ENCODE assay signal across 19 cellular contexts in genomic region chr10:71877818-71878217, GRCh38.
"Had no signal": no experiment of that assay in that cellular context is flagged by ENCODE, and none has a peak within 500 bp of the region (broad histone marks: within the 10 kb centered on the region; RNA-seq: fewer than 3 reads in every experiment).

No MANE protein-coding gene starts in this region.

- H3K27ac Mint-ChIP-seq: activated CD4-positive, alpha-beta memory T cell treated with anti-CD3 and anti-CD28 coated beads, Interleukin-2, amount 10 ng/mL, durations not matched to agents 7 days and 5 days; activated T-cell treated with anti-CD3 and anti-CD28 coated beads, Interleukin-2, amount 50 U/mL, for 72 hours; type B pancreatic cell had no signal

- H3K27ac ChIP-seq: body of pancreas, gastroesophageal sphincter, lower lobe of right lung, prostate gland had no signal

- H3K27me3 Mint-ChIP-seq: type B pancreatic cell had no signal

- H3K27me3 ChIP-seq: body of pancreas, gastroesophageal sphincter, heart right ventricle had no signal

- H3K9me3 ChIP-seq: body of pancreas, gastroesophageal sphincter, heart right ventricle, lower lobe of right lung, prostate gland had no signal

- DNase-seq: activated CD4-positive, alpha-beta memory T cell treated with anti-CD3 and anti-CD28 coated beads, Interleukin-2, amount 10 ng/mL, durations not matched to agents 7 days and 5 days; activated CD4-positive, CD25-positive, alpha-beta regulatory T cell treated with anti-CD3 and anti-CD28 coated beads, Interleukin-2, amount 50 U/mL, for 72 hours; activated CD8-positive, alpha-beta memory T cell treated with anti-CD3 and anti-CD28 coated beads, Interleukin-2, amount 50 U/mL, for 48 hours; activated gamma-delta T cell treated with Interleukin-2 at 50 U/mL for 16 hours; activated T-cell treated with anti-CD3 and anti-CD28 coated beads, Interleukin-2, amount 50 U/mL, for 72 hours; body of pancreas; caudate nucleus; heart right ventricle; left colon; lower lobe of right lung; right cardiac atrium; small intestine; stimulated activated CD4-positive, alpha-beta T cell treated with anti-CD3 and anti-CD28 coated beads, Interleukin-4, amount 100 ng/mL, for 24 hours; stimulated activated CD8-positive, alpha-beta memory T cell treated with anti-CD3 and anti-CD28 coated beads, Interleukin-4, amount 100 ng/mL, for 48 hours; stimulated activated naive CD8-positive, alpha-beta T cell treated with anti-CD3 and anti-CD28 coated beads, Interleukin-15, Interleukin-2, amounts not matched to agents 100 U/mL and 50 U/mL, for 24 hours had no signal

- H3K4me3 ChIP-seq: body of pancreas, gastroesophageal sphincter, heart right ventricle, lower lobe of right lung, prostate gland had no signal

- H3K9me3 Mint-ChIP-seq: activated CD4-positive, alpha-beta memory T cell treated with anti-CD3 and anti-CD28 coated beads, Interleukin-2, amount 10 ng/mL, durations not matched to agents 7 days and 5 days; activated T-cell treated with anti-CD3 and anti-CD28 coated beads, Interleukin-2, amount 50 U/mL, for 72 hours; T-helper 2 cell treated with Interferon-gamma antibody and Interleukin-4, amounts not matched to agents 5 μg/mL and 100 μg/mL, for 36 hours; type B pancreatic cell had no signal

- H3K4me1 ChIP-seq: body of pancreas, gastroesophageal sphincter, prostate gland had no signal

- ATAC-seq: body of pancreas, gastroesophageal sphincter, left colon had no signal

- H3K36me3 Mint-ChIP-seq: type B pancreatic cell had no signal

- H3K4me3 Mint-ChIP-seq: activated CD4-positive, alpha-beta memory T cell treated with anti-CD3 and anti-CD28 coated beads, Interleukin-2, amount 10 ng/mL, durations not matched to agents 7 days and 5 days; T-helper 2 cell treated with Interferon-gamma antibody and Interleukin-4, amounts not matched to agents 5 μg/mL and 100 μg/mL, for 36 hours; type B pancreatic cell had no signal

- H3K36me3 ChIP-seq: gastroesophageal sphincter, heart right ventricle, lower lobe of right lung, prostate gland had no signal
